In the genomic region with DNA sequence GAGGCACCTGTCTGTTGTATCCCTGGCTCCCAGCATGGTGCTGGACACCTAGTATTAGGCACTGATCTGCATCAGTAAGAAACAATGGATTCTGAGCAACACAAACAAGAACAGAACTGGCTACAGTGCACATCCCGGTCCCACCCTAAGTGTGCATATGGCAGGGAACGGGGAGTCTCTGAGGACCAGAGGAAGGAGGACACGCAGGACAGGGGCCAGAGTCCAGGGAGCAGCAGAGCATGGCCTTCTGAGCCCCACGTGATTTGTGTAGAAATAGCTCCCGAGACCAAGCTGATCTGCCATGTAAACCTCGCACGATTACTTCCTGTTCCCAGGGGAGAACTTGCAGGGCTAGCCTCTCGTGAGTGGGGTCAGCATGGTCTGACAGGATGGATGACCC, we compare ENCODE assay signal across 1 cellular context.
TF ChIP-seq lines count a peak whose summit lies in the region.

No MANE protein-coding gene starts in this region.

TF ChIP-seq in HepG2, 621 proteins besides CTCF, POLR2A, EP300 and RAD21 (continues in another document):
- TF ChIP-seq, protein P1, sequence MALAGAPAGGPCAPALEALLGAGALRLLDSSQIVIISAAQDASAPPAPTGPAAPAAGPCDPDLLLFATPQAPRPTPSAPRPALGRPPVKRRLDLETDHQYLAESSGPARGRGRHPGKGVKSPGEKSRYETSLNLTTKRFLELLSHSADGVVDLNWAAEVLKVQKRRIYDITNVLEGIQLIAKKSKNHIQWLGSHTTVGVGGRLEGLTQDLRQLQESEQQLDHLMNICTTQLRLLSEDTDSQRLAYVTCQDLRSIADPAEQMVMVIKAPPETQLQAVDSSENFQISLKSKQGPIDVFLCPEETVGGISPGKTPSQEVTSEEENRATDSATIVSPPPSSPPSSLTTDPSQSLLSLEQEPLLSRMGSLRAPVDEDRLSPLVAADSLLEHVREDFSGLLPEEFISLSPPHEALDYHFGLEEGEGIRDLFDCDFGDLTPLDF (CRISPR knock-in tag; IDR thresholded peaks at IDR 0.05) = no peak
- TF ChIP-seq, protein P2, sequence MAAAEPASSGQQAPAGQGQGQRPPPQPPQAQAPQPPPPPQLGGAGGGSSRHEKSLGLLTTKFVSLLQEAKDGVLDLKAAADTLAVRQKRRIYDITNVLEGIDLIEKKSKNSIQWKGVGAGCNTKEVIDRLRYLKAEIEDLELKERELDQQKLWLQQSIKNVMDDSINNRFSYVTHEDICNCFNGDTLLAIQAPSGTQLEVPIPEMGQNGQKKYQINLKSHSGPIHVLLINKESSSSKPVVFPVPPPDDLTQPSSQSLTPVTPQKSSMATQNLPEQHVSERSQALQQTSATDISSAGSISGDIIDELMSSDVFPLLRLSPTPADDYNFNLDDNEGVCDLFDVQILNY (CRISPR knock-in tag; conservative IDR thresholded peaks at IDR 0.05) = no peak
- TF ChIP-seq, protein P3, sequence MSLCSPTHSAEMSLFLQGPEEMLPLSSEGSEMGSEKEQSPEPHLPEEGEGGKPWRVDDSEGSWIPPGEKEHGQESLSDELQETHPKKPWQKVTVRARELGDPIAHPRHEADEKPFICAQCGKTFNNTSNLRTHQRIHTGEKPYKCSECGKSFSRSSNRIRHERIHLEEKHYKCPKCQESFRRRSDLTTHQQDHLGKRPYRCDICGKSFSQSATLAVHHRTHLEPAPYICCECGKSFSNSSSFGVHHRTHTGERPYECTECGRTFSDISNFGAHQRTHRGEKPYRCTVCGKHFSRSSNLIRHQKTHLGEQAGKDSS (CRISPR knock-in tag; IDR thresholded peaks at IDR 0.05; ENCODE audit: borderline replicate concordance, low read depth) = no peak; the same call in 1 of the 2 replicates
- TF ChIP-seq DR1 (CRISPR knock-in tag; IDR thresholded peaks at IDR 0.05) = no peak
- no peak; the same call in 1 of the 2 replicates for TF ChIP-seq TBX2 (CRISPR knock-in tag; IDR thresholded peaks at IDR 0.05; ENCODE audit: borderline replicate concordance)
- no peak for TF ChIP-seq ZNF761 (CRISPR knock-in tag; conservative IDR thresholded peaks at IDR 0.05)
- no peak for TF ChIP-seq PITX1 (CRISPR knock-in tag; IDR thresholded peaks at IDR 0.05)
- no peak for TF ChIP-seq KLF6 (CRISPR knock-in tag; IDR thresholded peaks at IDR 0.05)
- TF ChIP-seq, protein P4, sequence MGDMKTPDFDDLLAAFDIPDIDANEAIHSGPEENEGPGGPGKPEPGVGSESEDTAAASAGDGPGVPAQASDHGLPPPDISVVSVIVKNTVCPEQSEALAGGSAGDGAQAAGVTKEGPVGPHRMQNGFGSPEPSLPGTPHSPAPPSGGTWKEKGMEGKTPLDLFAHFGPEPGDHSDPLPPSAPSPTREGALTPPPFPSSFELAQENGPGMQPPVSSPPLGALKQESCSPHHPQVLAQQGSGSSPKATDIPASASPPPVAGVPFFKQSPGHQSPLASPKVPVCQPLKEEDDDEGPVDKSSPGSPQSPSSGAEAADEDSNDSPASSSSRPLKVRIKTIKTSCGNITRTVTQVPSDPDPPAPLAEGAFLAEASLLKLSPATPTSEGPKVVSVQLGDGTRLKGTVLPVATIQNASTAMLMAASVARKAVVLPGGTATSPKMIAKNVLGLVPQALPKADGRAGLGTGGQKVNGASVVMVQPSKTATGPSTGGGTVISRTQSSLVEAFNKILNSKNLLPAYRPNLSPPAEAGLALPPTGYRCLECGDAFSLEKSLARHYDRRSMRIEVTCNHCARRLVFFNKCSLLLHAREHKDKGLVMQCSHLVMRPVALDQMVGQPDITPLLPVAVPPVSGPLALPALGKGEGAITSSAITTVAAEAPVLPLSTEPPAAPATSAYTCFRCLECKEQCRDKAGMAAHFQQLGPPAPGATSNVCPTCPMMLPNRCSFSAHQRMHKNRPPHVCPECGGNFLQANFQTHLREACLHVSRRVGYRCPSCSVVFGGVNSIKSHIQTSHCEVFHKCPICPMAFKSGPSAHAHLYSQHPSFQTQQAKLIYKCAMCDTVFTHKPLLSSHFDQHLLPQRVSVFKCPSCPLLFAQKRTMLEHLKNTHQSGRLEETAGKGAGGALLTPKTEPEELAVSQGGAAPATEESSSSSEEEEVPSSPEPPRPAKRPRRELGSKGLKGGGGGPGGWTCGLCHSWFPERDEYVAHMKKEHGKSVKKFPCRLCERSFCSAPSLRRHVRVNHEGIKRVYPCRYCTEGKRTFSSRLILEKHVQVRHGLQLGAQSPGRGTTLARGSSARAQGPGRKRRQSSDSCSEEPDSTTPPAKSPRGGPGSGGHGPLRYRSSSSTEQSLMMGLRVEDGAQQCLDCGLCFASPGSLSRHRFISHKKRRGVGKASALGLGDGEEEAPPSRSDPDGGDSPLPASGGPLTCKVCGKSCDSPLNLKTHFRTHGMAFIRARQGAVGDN (CRISPR knock-in tag; IDR thresholded peaks at IDR 0.05) = peak; percentile 59
- peak; percentile 55; the same call in 1 of the 2 replicates for TF ChIP-seq ETV5 (CRISPR knock-in tag; IDR thresholded peaks at IDR 0.05; ENCODE audit: borderline replicate concordance)
- no peak for TF ChIP-seq ZNF292 (CRISPR knock-in tag; IDR thresholded peaks at IDR 0.05; ENCODE audit: borderline replicate concordance, low read depth)
- TF ChIP-seq POLR2AphosphoS5 (IDR thresholded peaks at IDR 0.05; ENCODE audit: low read depth, low read length) = no peak
- TF ChIP-seq, protein P5, sequence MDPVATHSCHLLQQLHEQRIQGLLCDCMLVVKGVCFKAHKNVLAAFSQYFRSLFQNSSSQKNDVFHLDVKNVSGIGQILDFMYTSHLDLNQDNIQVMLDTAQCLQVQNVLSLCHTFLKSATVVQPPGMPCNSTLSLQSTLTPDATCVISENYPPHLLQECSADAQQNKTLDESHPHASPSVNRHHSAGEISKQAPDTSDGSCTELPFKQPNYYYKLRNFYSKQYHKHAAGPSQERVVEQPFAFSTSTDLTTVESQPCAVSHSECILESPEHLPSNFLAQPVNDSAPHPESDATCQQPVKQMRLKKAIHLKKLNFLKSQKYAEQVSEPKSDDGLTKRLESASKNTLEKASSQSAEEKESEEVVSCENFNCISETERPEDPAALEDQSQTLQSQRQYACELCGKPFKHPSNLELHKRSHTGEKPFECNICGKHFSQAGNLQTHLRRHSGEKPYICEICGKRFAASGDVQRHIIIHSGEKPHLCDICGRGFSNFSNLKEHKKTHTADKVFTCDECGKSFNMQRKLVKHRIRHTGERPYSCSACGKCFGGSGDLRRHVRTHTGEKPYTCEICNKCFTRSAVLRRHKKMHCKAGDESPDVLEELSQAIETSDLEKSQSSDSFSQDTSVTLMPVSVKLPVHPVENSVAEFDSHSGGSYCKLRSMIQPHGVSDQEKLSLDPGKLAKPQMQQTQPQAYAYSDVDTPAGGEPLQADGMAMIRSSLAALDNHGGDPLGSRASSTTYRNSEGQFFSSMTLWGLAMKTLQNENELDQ (CRISPR knock-in tag; IDR thresholded peaks at IDR 0.05; ENCODE audit: borderline replicate concordance) = no peak
- no peak for TF ChIP-seq ZNF790 (CRISPR knock-in tag; IDR thresholded peaks at IDR 0.05; ENCODE audit: borderline replicate concordance)
- peak; percentile 56 for TF ChIP-seq GABPB1 (CRISPR knock-in tag; IDR thresholded peaks at IDR 0.05)
- no peak for TF ChIP-seq STAG1 (CRISPR knock-in tag; IDR thresholded peaks at IDR 0.05)
- TF ChIP-seq, protein P6, sequence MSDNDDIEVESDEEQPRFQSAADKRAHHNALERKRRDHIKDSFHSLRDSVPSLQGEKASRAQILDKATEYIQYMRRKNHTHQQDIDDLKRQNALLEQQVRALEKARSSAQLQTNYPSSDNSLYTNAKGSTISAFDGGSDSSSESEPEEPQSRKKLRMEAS (IDR thresholded peaks at IDR 0.05) = peak; percentile 62; the same call in 1 of the 2 replicates
- TF ChIP-seq, protein P7, sequence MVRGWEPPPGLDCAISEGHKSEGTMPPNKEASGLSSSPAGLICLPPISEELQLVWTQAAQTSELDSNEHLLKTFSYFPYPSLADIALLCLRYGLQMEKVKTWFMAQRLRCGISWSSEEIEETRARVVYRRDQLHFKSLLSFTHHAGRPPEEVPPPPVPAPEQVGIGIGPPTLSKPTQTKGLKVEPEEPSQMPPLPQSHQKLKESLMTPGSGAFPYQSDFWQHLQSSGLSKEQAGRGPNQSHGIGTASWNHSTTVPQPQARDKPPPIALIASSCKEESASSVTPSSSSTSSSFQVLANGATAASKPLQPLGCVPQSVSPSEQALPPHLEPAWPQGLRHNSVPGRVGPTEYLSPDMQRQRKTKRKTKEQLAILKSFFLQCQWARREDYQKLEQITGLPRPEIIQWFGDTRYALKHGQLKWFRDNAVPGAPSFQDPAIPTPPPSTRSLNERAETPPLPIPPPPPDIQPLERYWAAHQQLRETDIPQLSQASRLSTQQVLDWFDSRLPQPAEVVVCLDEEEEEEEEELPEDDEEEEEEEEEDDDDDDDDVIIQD (CRISPR knock-in tag; IDR thresholded peaks at IDR 0.05; ENCODE audit: low read depth) = no peak
- no peak for TF ChIP-seq ZNF746 (CRISPR knock-in tag; IDR thresholded peaks at IDR 0.05)
- TF ChIP-seq, protein P8, sequence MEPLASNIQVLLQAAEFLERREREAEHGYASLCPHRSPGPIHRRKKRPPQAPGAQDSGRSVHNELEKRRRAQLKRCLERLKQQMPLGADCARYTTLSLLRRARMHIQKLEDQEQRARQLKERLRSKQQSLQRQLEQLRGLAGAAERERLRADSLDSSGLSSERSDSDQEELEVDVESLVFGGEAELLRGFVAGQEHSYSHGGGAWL (CRISPR knock-in tag; IDR thresholded peaks at IDR 0.05) = no peak
- TF ChIP-seq, protein P9, sequence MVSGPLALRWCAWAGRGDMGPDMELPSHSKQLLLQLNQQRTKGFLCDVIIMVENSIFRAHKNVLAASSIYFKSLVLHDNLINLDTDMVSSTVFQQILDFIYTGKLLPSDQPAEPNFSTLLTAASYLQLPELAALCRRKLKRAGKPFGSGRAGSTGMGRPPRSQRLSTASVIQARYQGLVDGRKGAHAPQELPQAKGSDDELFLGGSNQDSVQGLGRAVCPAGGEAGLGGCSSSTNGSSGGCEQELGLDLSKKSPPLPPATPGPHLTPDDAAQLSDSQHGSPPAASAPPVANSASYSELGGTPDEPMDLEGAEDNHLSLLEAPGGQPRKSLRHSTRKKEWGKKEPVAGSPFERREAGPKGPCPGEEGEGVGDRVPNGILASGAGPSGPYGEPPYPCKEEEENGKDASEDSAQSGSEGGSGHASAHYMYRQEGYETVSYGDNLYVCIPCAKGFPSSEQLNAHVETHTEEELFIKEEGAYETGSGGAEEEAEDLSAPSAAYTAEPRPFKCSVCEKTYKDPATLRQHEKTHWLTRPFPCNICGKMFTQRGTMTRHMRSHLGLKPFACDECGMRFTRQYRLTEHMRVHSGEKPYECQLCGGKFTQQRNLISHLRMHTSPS (CRISPR knock-in tag; IDR thresholded peaks at IDR 0.05; ENCODE audit: low read depth) = no peak
- peak; percentile 46; the same call in 1 of the 2 replicates for TF ChIP-seq SPEN (CRISPR knock-in tag; IDR thresholded peaks at IDR 0.05; ENCODE audit: low read depth)
- TF ChIP-seq SYNCRIP (IDR thresholded peaks at IDR 0.05; ENCODE audit: insufficient read depth, low read depth, low read length) = no peak
- no peak for TF ChIP-seq FOXP1 (IDR thresholded peaks at IDR 0.05)
- TF ChIP-seq FOXP1 (CRISPR knock-in tag; IDR thresholded peaks at IDR 0.05) = no peak
- TF ChIP-seq RBFOX2 (IDR thresholded peaks at IDR 0.05; ENCODE audit: low read depth, low read length) = no peak
- TF ChIP-seq TGIF2 (CRISPR knock-in tag; IDR thresholded peaks at IDR 0.05) = 0 out of 2 replicates have a peak, but pooled peaks have one; percentile 19
- TF ChIP-seq CENPX (CRISPR knock-in tag; IDR thresholded peaks at IDR 0.05) = no peak
- no peak for TF ChIP-seq ZFP36 (IDR thresholded peaks at IDR 0.05; ENCODE audit: borderline replicate concordance, low read depth, low read length, partially characterized antibody)
- TF ChIP-seq YY1 (IDR thresholded peaks at IDR 0.05; ENCODE audit: insufficient read depth, insufficient replicate concordance, low read depth, low read length) = no peak
- TF ChIP-seq ZNF24 (IDR thresholded peaks at IDR 0.05) = no peak
- TF ChIP-seq MEIS2 (CRISPR knock-in tag; IDR thresholded peaks at IDR 0.05) = no peak
- TF ChIP-seq ZNF460 (CRISPR knock-in tag; IDR thresholded peaks at IDR 0.05; ENCODE audit: borderline replicate concordance) = no peak
- no peak for TF ChIP-seq PRMT3 (CRISPR knock-in tag; IDR thresholded peaks at IDR 0.05; ENCODE audit: borderline replicate concordance, low read depth)
- TF ChIP-seq, protein P10, sequence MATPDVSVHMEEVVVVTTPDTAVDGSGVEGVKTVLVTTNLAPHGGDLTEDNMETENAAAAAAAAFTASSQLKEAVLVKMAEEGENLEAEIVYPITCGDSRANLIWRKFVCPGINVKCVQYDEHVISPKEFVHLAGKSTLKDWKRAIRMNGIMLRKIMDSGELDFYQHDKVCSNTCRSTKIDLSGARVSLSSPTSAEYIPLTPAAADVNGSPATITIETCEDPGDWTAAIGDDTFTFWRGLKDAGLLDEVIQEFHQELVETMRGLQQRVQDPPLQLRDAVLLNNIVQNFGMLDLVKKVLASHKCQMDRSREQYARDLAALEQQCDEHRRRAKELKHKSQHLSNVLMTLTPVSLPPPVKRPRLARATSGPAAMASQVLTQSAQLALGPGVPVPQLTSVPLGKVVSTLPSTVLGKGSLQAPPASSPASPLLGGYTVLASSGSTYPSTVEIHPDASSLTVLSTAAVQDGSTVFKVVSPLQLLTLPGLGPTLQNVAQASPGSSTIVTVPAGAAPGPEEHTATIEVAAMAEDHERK (CRISPR knock-in tag; IDR thresholded peaks at IDR 0.05; ENCODE audit: low read depth) = no peak
- 0 out of 2 replicates have a peak, but pooled peaks have one; percentile 25 for TF ChIP-seq KLF12 (CRISPR knock-in tag; IDR thresholded peaks at IDR 0.05; ENCODE audit: borderline replicate concordance)
- TF ChIP-seq ZNF367 (CRISPR knock-in tag; IDR thresholded peaks at IDR 0.05; ENCODE audit: borderline replicate concordance) = no peak
- TF ChIP-seq ZNF12 (CRISPR knock-in tag; IDR thresholded peaks at IDR 0.05) = peak; percentile 80
- no peak for TF ChIP-seq ZNF441 (CRISPR knock-in tag; IDR thresholded peaks at IDR 0.05; ENCODE audit: borderline replicate concordance)
- TF ChIP-seq MYNN (CRISPR knock-in tag; IDR thresholded peaks at IDR 0.05; ENCODE audit: low read depth) = no peak
- TF ChIP-seq, protein P11, sequence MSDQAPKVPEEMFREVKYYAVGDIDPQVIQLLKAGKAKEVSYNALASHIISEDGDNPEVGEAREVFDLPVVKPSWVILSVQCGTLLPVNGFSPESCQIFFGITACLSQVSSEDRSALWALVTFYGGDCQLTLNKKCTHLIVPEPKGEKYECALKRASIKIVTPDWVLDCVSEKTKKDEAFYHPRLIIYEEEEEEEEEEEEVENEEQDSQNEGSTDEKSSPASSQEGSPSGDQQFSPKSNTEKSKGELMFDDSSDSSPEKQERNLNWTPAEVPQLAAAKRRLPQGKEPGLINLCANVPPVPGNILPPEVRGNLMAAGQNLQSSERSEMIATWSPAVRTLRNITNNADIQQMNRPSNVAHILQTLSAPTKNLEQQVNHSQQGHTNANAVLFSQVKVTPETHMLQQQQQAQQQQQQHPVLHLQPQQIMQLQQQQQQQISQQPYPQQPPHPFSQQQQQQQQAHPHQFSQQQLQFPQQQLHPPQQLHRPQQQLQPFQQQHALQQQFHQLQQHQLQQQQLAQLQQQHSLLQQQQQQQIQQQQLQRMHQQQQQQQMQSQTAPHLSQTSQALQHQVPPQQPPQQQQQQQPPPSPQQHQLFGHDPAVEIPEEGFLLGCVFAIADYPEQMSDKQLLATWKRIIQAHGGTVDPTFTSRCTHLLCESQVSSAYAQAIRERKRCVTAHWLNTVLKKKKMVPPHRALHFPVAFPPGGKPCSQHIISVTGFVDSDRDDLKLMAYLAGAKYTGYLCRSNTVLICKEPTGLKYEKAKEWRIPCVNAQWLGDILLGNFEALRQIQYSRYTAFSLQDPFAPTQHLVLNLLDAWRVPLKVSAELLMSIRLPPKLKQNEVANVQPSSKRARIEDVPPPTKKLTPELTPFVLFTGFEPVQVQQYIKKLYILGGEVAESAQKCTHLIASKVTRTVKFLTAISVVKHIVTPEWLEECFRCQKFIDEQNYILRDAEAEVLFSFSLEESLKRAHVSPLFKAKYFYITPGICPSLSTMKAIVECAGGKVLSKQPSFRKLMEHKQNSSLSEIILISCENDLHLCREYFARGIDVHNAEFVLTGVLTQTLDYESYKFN (CRISPR knock-in tag; conservative IDR thresholded peaks at IDR 0.05) = peak; percentile 64
- no peak for TF ChIP-seq SMAD3 (CRISPR knock-in tag; IDR thresholded peaks at IDR 0.05)
